In genomic region chr20:51861726-51862466, GRCh38 we compare ENCODE assay signal across 32 cellular contexts. TPM values are rescaled to one million over a fixed set of nuclear protein-coding genes. Genes with fewer than 3 reads are reported as not detected.
DNase-seq lines count a peak whose midpoint lies in the region; FAIRE-seq and TF ChIP-seq lines count a peak whose summit lies in the region.
"Had no signal": no experiment of that assay in that cellular context is flagged by ENCODE, and none has a peak within 500 bp of the region (broad histone marks: within the 10 kb centered on the region; RNA-seq: fewer than 3 reads in every experiment).

No MANE protein-coding gene starts in this region.

- H3K27me3 Mint-ChIP-seq in MCF 10A (ENCODE audit: insufficient read depth, unreplicated experiment), result peaks cover 8% of the 10 kb centered on the region
- H3K27me3 Mint-ChIP-seq: activated naive CD8-positive, alpha-beta T cell treated with anti-CD3 and anti-CD28 coated beads, Interleukin-2, amount 10 ng/mL, durations not matched to agents 7 days and 5 days; brain had no signal

- no TSS peak for BruUV-seq in MCF 10A (replicated peaks; lab: Mats Ljungman, UMichigan)

- H3K56ac ChIP-seq in H1 (replicated peaks; ENCODE audit: insufficient read length, low read depth, low read length), result no peak overlapping the region

- intact Hi-C loops in MCF 10A (cut with micrococcal nuclease), result no loop called here

- H3K14ac ChIP-seq in H1 (ENCODE audit: insufficient read length), result no peak overlapping the region

- H2BK20ac ChIP-seq in H1 (ENCODE audit: low read length), result no peak overlapping the region

- H3K9ac ChIP-seq in H1 (replicated peaks in 1 of 4; ENCODE audit: extremely low read depth in 1 of 4, low read depth in 3 of 4, low read length in 3 of 4), result no peak overlapping the region

- no peak overlapping the region for H3K18ac ChIP-seq in H1 (ENCODE audit: extremely low read depth, low read length)

- H3K4me1 ChIP-seq in H1 (replicated peaks in 1 of 4; ENCODE audit: control insufficient read depth in 3 of 4, insufficient read depth in 4 of 4, low read length in 3 of 4) (peaks cover 0 to 4% (median 3%) of the 10 kb centered on the region in 4 experiments; a peak in 4 of 7 replicates), osteoblast (ENCODE audit: insufficient read depth, low read length) (peaks cover 10% of the 10 kb centered on the region)
- H3K4me1 ChIP-seq: upper lobe of right lung had no signal

- H3K79me1 ChIP-seq in H1 (ENCODE audit: low read depth, low read length), result no peaks in the 10 kb centered on the region

- TF ChIP-seq CTCF in H1 (IDR thresholded peaks at IDR 0.05; ENCODE audit: control extremely low read depth in 1 of 3, insufficient read depth in 1 of 3, low read depth in 1 of 3, low read length in 3 of 3) (no peak), osteoblast (IDR thresholded peaks at IDR 0.05; ENCODE audit: extremely low read depth, low read depth, low read length) (no peak), MCF 10A (IDR thresholded peaks at IDR 0.05; ENCODE audit: unreplicated experiment) (no peak)

- H2BK12ac ChIP-seq in H1 (ENCODE audit: low read depth, low read length), result no peak overlapping the region

- H4K91ac ChIP-seq in H1 (replicated peaks; ENCODE audit: insufficient read length, low read length), result no peak overlapping the region

- H3K27me3 ChIP-seq in H1 (replicated peaks in 1 of 4; ENCODE audit: control insufficient read depth in 3 of 4, extremely low read depth in 1 of 4, insufficient read depth in 3 of 4, low read length in 3 of 4), result no peaks in the 10 kb centered on the region
- H3K27me3 ChIP-seq in osteoblast (ENCODE audit: insufficient read depth, low read length), result no peaks in the 10 kb centered on the region
- H3K27me3 ChIP-seq: upper lobe of right lung had no signal

- no peaks in the 10 kb centered on the region for H3K4me1 Mint-ChIP-seq in MCF 10A (ENCODE audit: insufficient read depth, unreplicated experiment)
- H3K4me1 Mint-ChIP-seq: activated naive CD8-positive, alpha-beta T cell treated with anti-CD3 and anti-CD28 coated beads, Interleukin-2, amount 10 ng/mL, durations not matched to agents 7 days and 5 days; brain had no signal

- no peak for TF ChIP-seq EP300 in H1 (IDR thresholded peaks at IDR 0.05; ENCODE audit: borderline replicate concordance in 1 of 2, low read depth in 2 of 2, low read length in 2 of 2)

- TF ChIP-seq POLR2A in H1 (IDR thresholded peaks at IDR 0.05; ENCODE audit: control extremely low read depth in 1 of 2, low read depth in 2 of 2, low read length in 2 of 2), result no peak

- H2BK5ac ChIP-seq in H1 (ENCODE audit: low read depth, low read length), result no peak overlapping the region

- no peaks in the 10 kb centered on the region for H3K36me3 Mint-ChIP-seq in MCF 10A (ENCODE audit: insufficient read depth, unreplicated experiment)
- H3K36me3 Mint-ChIP-seq: activated naive CD8-positive, alpha-beta T cell treated with anti-CD3 and anti-CD28 coated beads, Interleukin-2, amount 10 ng/mL, durations not matched to agents 7 days and 5 days; brain had no signal

- H3K23me2 ChIP-seq in H1 (ENCODE audit: low read depth, low read length), result peaks cover 2% of the 10 kb centered on the region; the same call in 1 of the 2 replicates

- WGBS in H1 (ENCODE audit: extremely low coverage in 1 of 2, insufficient coverage in 1 of 2, insufficient read length in 1 of 2, insufficient replicate concordance in 2 of 2, low coverage in 1 of 2, low lambda C conversion rate in 2 of 2, missing lambda C conversion rate in 1 of 2), 2 experiments, result 90% methylated on average over 7 of the region's 7 CpGs; no CpG with 5 or more reads in 1 of the 2 experiments

- no peaks in the 10 kb centered on the region for H3K9me3 ChIP-seq in H1 (ENCODE audit: insufficient read depth in 2 of 2, low read depth in 1 of 2, low read length in 1 of 2)
- no peaks in the 10 kb centered on the region for H3K9me3 ChIP-seq in osteoblast (ENCODE audit: low read depth, low read length)
- H3K9me3 ChIP-seq: A549, upper lobe of right lung had no signal

- no peak overlapping the region for H2BK15ac ChIP-seq in H1 (ENCODE audit: low read length)

- H4K20me1 ChIP-seq in H1 (replicated peaks in 1 of 2; ENCODE audit: control insufficient read depth in 1 of 2, insufficient read depth in 2 of 2, low read length in 2 of 2), result no peaks in the 10 kb centered on the region
- no peaks in the 10 kb centered on the region for H4K20me1 ChIP-seq in osteoblast (ENCODE audit: insufficient read depth, low read length)

- no peak overlapping the region for H2BK120ac ChIP-seq in H1 (replicated peaks; ENCODE audit: low read depth, low read length)

- H3K27ac Mint-ChIP-seq in MCF 10A (ENCODE audit: low read depth, unreplicated experiment), result no peak overlapping the region
- H3K27ac Mint-ChIP-seq: activated CD8-positive, alpha-beta T cell treated with anti-CD3 and anti-CD28 coated beads, Interleukin-2, amount 10 ng/mL, durations not matched to agents 7 days and 5 days; activated naive CD8-positive, alpha-beta T cell treated with anti-CD3 and anti-CD28 coated beads, Interleukin-2, amount 10 ng/mL, durations not matched to agents 7 days and 5 days; brain had no signal

- no peaks in the 10 kb centered on the region for H3K9me3 Mint-ChIP-seq in MCF 10A (ENCODE audit: unreplicated experiment)

- no peak overlapping the region for H4K8ac ChIP-seq in H1 (ENCODE audit: extremely low read depth, insufficient read depth, low read length)

- H3K79me2 ChIP-seq in H1 (ENCODE audit: control insufficient read depth in 1 of 2, insufficient read depth in 2 of 2, low read length in 2 of 2) (no peaks in the 10 kb centered on the region), osteoblast (ENCODE audit: insufficient read depth, low read length) (no peaks in the 10 kb centered on the region)

- CTCF ChIA-PET in H1 (lab: Charles Lee; ENCODE audit: partially characterized antibody), result interaction anchor here (1.1 kb wide), 1 partner anchor 202 kb away, joined by 3 read pairs; no protein-coding TSS in a partner anchor
- CTCF ChIA-PET in MCF 10A (lab: Yijun Ruan, JAX), result interaction anchor here (0.7 kb wide), 2 partner anchors 18 to 111 kb away, joined by 3 to 4 read pairs; no protein-coding TSS in a partner anchor

- H3K4ac ChIP-seq in H1 (replicated peaks; ENCODE audit: insufficient read length, low read depth, low read length), result no peak overlapping the region

- H2AK5ac ChIP-seq in H1 (ENCODE audit: low read depth, low read length), result no peak overlapping the region

- no peak for TF ChIP-seq RAD21 in H1 (IDR thresholded peaks at IDR 0.05 in 1 of 2, conservative IDR thresholded peaks at IDR 0.05 in 1 of 2; ENCODE audit: low read depth in 2 of 2, low read length in 2 of 2)

- peak overlapping the region; percentile 72; the same call in 1 of the 2 replicates for H2AFZ ChIP-seq in H1 (ENCODE audit: low read length)
- H2AFZ ChIP-seq in osteoblast (ENCODE audit: low read length), result peak overlapping the region; percentile 25

- FAIRE-seq in H1 (lab: Jason Lieb, UNC), result no peak
- FAIRE-seq: A549, colon, frontal cortex, GM19239, HepG2, islet of Langerhans, small intestine had no signal

- DNase-seq in Daoy (ENCODE audit: low read depth), result peak; percentile 14
- peak; percentile 79 for DNase-seq in M059J (ENCODE audit: low read depth)
- DNase-seq in H1 (ENCODE audit: low read depth in 1 of 2, low spot score in 2 of 2), result no peak
- DNase-seq in osteoblast (ENCODE audit: insufficient read length, low spot score, missing footprints), result no peak
- no peak for DNase-seq in HK-2 (ENCODE audit: unreplicated experiment)
- no peak for DNase-seq in DMS79 treated with DMSO at 0.1 percent for 48 hours (lab: John Stamatoyannopoulos, UW)
- no peak for DNase-seq in stimulated activated naive CD4-positive, alpha-beta T cell treated with Interleukin-2 at 50 U/mL for 16 hours (lab: John Stamatoyannopoulos, UW)
- no peak for DNase-seq in MCF 10A (ENCODE audit: unreplicated experiment)
- DNase-seq: activated CD4-positive, CD25-positive, alpha-beta regulatory T cell treated with anti-CD3 and anti-CD28 coated beads, Interleukin-2, amount 50 U/mL, for 72 hours; activated CD8-positive, alpha-beta T cell treated with anti-CD3 and anti-CD28 coated beads, Interleukin-2, amount 10 ng/mL, durations not matched to agents 7 days and 5 days; activated effector memory CD4-positive, alpha-beta T cell treated with Interleukin-2 at 50 U/mL for 16 hours; activated naive CD8-positive, alpha-beta T cell treated with anti-CD3 and anti-CD28 coated beads, Interleukin-2, amount 10 ng/mL, durations not matched to agents 7 days and 5 days; activated T-cell treated with anti-CD3 and anti-CD28 coated beads for 4 hours; effector memory CD4-positive, alpha-beta T cell; hippocampal formation; Kasumi-1; NCI-H1092; NCI-H187; NCI-H2171 treated with DMSO at 0.1 percent for 48 hours; NCI-H524 treated with DMSO at 0.1 percent for 48 hours; NK-92 treated with Interleukin-12 subunit alpha and Interleukin-12 subunit beta, amount 100 ng/mL, for 24 hours; small intestine; substantia nigra; T-helper 1 cell; upper lobe of right lung had no signal

- H3K4me3 Mint-ChIP-seq in MCF 10A (ENCODE audit: unreplicated experiment), result no peak overlapping the region
- H3K4me3 Mint-ChIP-seq: activated CD8-positive, alpha-beta T cell treated with anti-CD3 and anti-CD28 coated beads, Interleukin-2, amount 10 ng/mL, durations not matched to agents 7 days and 5 days; activated naive CD8-positive, alpha-beta T cell treated with anti-CD3 and anti-CD28 coated beads, Interleukin-2, amount 10 ng/mL, durations not matched to agents 7 days and 5 days; brain had no signal

- H3K27ac ChIP-seq in H1 (ENCODE audit: low read depth, low read length) (no peak overlapping the region), osteoblast (ENCODE audit: low read depth, low read length) (no peak overlapping the region)
- H3K27ac ChIP-seq: upper lobe of right lung had no signal

- H4K5ac ChIP-seq in H1 (ENCODE audit: insufficient read length, low read depth, low read length), result no peak overlapping the region

- POLR2A ChIA-PET in H1 (lab: Charles Lee; ENCODE audit: partially characterized antibody), result no interaction called here
- POLR2A ChIA-PET in MCF 10A (lab: Yijun Ruan, JAX), result no interaction called here

- H3K23ac ChIP-seq in H1 (ENCODE audit: insufficient read length), result no peak overlapping the region

- H3K4me3 ChIP-seq in H1 (ENCODE audit: extremely low read depth in 1 of 4, insufficient read depth in 2 of 4, low read depth in 3 of 4, low read length in 4 of 4), result no peak overlapping the region
- no peak overlapping the region for H3K4me3 ChIP-seq in osteoblast (ENCODE audit: insufficient read depth, low read length)
- H3K4me3 ChIP-seq: A549, upper lobe of right lung had no signal

- H3K4me2 ChIP-seq in H1 (ENCODE audit: insufficient read depth in 1 of 2, low read depth in 2 of 2, low read length in 2 of 2), result no peak overlapping the region
- H3K4me2 ChIP-seq in osteoblast (ENCODE audit: insufficient read depth, low read length), result no peak overlapping the region
- H3K4me2 ChIP-seq: A549 had no signal

- no peaks in the 10 kb centered on the region for H3K36me3 ChIP-seq in H1 (ENCODE audit: control insufficient read depth in 2 of 4, insufficient read depth in 4 of 4, low read length in 3 of 4)
- H3K36me3 ChIP-seq in osteoblast (ENCODE audit: insufficient read depth, low read length), result no peaks in the 10 kb centered on the region
- H3K36me3 ChIP-seq: upper lobe of right lung had no signal

RNA-seq across cellular contexts. Expression of gene SALL4, which starts 59.6 kb away (rescaled TPM):
- 0.83 and 0.86 TPM in 2 replicates for total RNA-seq in Daoy (2014; rRNA removed; shearing (Covaris generic))
- 1.6 and 2.4 TPM in 2 replicates for total RNA-seq in M059J (2014; rRNA removed; shearing (Covaris generic))
- 231 and 235 TPM in 2 replicates for total RNA-seq in H1 (2021; fragmentation: NEBNext Ultra II Directional; extraction: Animal tissue kit (Norgen Biotek cat#: 25700))
- polyA plus RNA-seq in H1 (2011; rRNA removed), result 108 and 112 TPM in 2 replicates
- 112 TPM for polyA plus RNA-seq in H1 (2011; cell fraction: cytosol; rRNA removed)
- polyA plus RNA-seq in H1 (2011; cell fraction: nucleus; rRNA removed), result 154 TPM
- polyA plus RNA-seq in H1 (2012, experiment 1 of 2), result 110 to 133 TPM (median 122 TPM) in 4 replicates
- 27.8 TPM for polyA plus RNA-seq in H1 (2012, experiment 2 of 2)
- 105 TPM for polyA plus RNA-seq in H1 (2013, experiment 1 of 2)
- polyA plus RNA-seq in H1 (2013, experiment 2 of 2), result 96.6 TPM
- polyA minus RNA-seq in H1 (2011; rRNA and poly(A)+ RNA removed), result 306 and 384 TPM in 2 replicates
- 215 TPM for polyA minus RNA-seq in H1 (2011; cell fraction: cytosol; rRNA and poly(A)+ RNA removed)
- polyA minus RNA-seq in H1 (2011; cell fraction: nucleus; rRNA and poly(A)+ RNA removed), result 147 TPM
- total RNA-seq in osteoblast (3.3 and 3.5 TPM in 2 replicates), MCF 10A (2022) (0.49 and 0.61 TPM in 2 replicates)
- total RNA-seq: activated CD8-positive, alpha-beta T cell treated with anti-CD3 and anti-CD28 coated beads, Interleukin-2, amount 10 ng/mL, durations not matched to agents 7 days and 5 days had no signal

Comparison
In these comparisons a context has a peak if more than half of its experiments do, and no peak if none do; other contexts are left out.
1. DNase-seq: peak in Daoy (single experiment) and M059J (single experiment); none in H1 (0 of 2), osteoblast (single experiment), HK-2 (single experiment), DMS79 treated with DMSO at 0.1 percent for 48 hours (single experiment), stimulated activated naive CD4-positive, alpha-beta T cell treated with Interleukin-2 at 50 U/mL for 16 hours (single experiment) and MCF 10A (single experiment).
2. RNA of gene SALL4, which starts 59.6 kb away (total RNA-seq): 231 to 235 TPM in H1; 3.3 to 3.5 TPM in osteoblast, 1.6 to 2.4 TPM in M059J, 0.83 to 0.86 TPM in Daoy and 0.49 to 0.61 TPM in MCF 10A; every median in the first group is over 10 times any median in the second.